In the genomic region with DNA sequence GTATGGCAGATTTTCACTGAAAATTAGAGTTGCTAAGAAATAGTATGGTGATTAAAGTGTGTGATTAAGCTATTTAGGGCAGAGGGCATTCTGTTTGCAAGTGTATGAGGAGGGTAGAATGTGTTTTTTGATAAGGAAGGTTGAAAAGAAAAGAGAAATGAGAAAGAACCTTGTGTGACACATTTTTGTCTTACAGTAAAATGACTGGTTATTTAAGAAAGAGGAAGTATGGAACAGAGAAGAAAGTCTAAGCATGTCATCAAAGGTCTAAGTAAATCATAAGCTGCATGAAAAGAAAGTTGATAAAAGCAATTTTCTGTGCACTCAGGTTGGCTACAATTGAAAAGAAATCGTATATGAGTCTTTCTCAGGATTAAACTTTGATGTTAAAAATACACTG, we compare ENCODE assay signal across 13 cellular contexts. TPM values are rescaled to one million over a fixed set of nuclear protein-coding genes. Genes with fewer than 3 reads are reported as not detected.
DNase-seq lines count a peak whose midpoint lies in the region; ATAC-seq lines count a peak whose summit lies in the region.
"Had no signal": no experiment of that assay in that cellular context is flagged by ENCODE, and none has a peak within 500 bp of the region (broad histone marks: within the 10 kb centered on the region; RNA-seq: fewer than 3 reads in every experiment).

No MANE protein-coding gene starts in this region.

- H3K4me1 Mint-ChIP-seq in T-helper 2 cell treated with Interferon-gamma antibody and Interleukin-4, amounts not matched to agents 5 μg/mL and 100 μg/mL, for 36 hours (ENCODE audit: low read depth): peaks cover 48% of the 10 kb centered on the region
- H3K4me1 Mint-ChIP-seq in activated naive CD8-positive, alpha-beta T cell treated with anti-CD3 and anti-CD28 coated beads, Interleukin-2, amount 10 ng/mL, durations not matched to agents 7 days and 5 days: peaks cover 55% of the 10 kb centered on the region

- peak overlapping the region; percentile 9 for H3K27ac Mint-ChIP-seq in T-helper 2 cell treated with Interferon-gamma antibody and Interleukin-4, amounts not matched to agents 5 μg/mL and 100 μg/mL, for 36 hours
- peak overlapping the region; percentile 65 for H3K27ac Mint-ChIP-seq in activated naive CD8-positive, alpha-beta T cell treated with anti-CD3 and anti-CD28 coated beads, Interleukin-2, amount 10 ng/mL, durations not matched to agents 7 days and 5 days

- POLR2A ChIA-PET in activated naive CD8-positive, alpha-beta T cell treated with anti-CD3 and anti-CD28 coated beads, Interleukin-2, amount 10 ng/mL, durations not matched to agents 7 days and 5 days (lab: Charles Lee): interaction anchor here (1.1 to 2.5 kb wide), 2 partner anchors 8 to 39 kb away, joined by 7 read pairs; no protein-coding TSS in a partner anchor

- peaks cover 5% of the 10 kb centered on the region for H3K9me3 Mint-ChIP-seq in T-helper 2 cell treated with Interferon-gamma antibody and Interleukin-4, amounts not matched to agents 5 μg/mL and 100 μg/mL, for 36 hours
- peaks cover 6% of the 10 kb centered on the region for H3K9me3 Mint-ChIP-seq in activated naive CD8-positive, alpha-beta T cell treated with anti-CD3 and anti-CD28 coated beads, Interleukin-2, amount 10 ng/mL, durations not matched to agents 7 days and 5 days

- H3K27me3 Mint-ChIP-seq in T-helper 2 cell treated with Interferon-gamma antibody and Interleukin-4, amounts not matched to agents 5 μg/mL and 100 μg/mL, for 36 hours (ENCODE audit: low read depth): no peaks in the 10 kb centered on the region
- H3K27me3 Mint-ChIP-seq in activated naive CD8-positive, alpha-beta T cell treated with anti-CD3 and anti-CD28 coated beads, Interleukin-2, amount 10 ng/mL, durations not matched to agents 7 days and 5 days: no peaks in the 10 kb centered on the region

- peaks cover 13% of the 10 kb centered on the region for H3K36me3 Mint-ChIP-seq in T-helper 2 cell treated with Interferon-gamma antibody and Interleukin-4, amounts not matched to agents 5 μg/mL and 100 μg/mL, for 36 hours (ENCODE audit: low read depth)
- peaks cover 50% of the 10 kb centered on the region for H3K36me3 Mint-ChIP-seq in activated naive CD8-positive, alpha-beta T cell treated with anti-CD3 and anti-CD28 coated beads, Interleukin-2, amount 10 ng/mL, durations not matched to agents 7 days and 5 days

- DNase-seq in T-helper 2 cell treated with Interferon-gamma antibody and Interleukin-4, amounts not matched to agents 5 μg/mL and 100 μg/mL, for 36 hours (ENCODE audit: low spot score): no peak
- DNase-seq in T-helper 2 cell (no peak), putamen (ENCODE audit: low spot score) (no peak)
- no peak for DNase-seq in activated naive CD8-positive, alpha-beta T cell treated with anti-CD3 and anti-CD28 coated beads, Interleukin-2, amount 10 ng/mL, durations not matched to agents 7 days and 5 days
- DNase-seq in stimulated activated naive CD4-positive, alpha-beta T cell treated with Interleukin-2 at 50 U/mL for 16 hours (lab: John Stamatoyannopoulos, UW): no peak
- DNase-seq: activated effector memory CD4-positive, alpha-beta T cell treated with anti-CD3 and anti-CD28 coated beads, Interleukin-2, amount 50 U/mL, for 16 hours; cortex of kidney; NCI-H1694 treated with DMSO at 0.1 percent for 48 hours; right cardiac atrium had no signal

- peak; percentile 82 for ATAC-seq in GM21367 (IDR thresholded peaks at IDR 0.05; ENCODE audit: unreplicated experiment)
- ATAC-seq in HG03457 (IDR thresholded peaks at IDR 0.05; ENCODE audit: unreplicated experiment): peak; percentile 50
- ATAC-seq in activated naive CD8-positive, alpha-beta T cell treated with anti-CD3 and anti-CD28 coated beads, Interleukin-2, amount 10 ng/mL, durations not matched to agents 7 days and 5 days (ENCODE audit: low read depth): no peak
- ATAC-seq in GM21381 (IDR thresholded peaks at IDR 0.05; ENCODE audit: unreplicated experiment): no peak
- ATAC-seq: A549, right cardiac atrium had no signal

- peak overlapping the region; percentile 3 for H3K4me3 Mint-ChIP-seq in T-helper 2 cell treated with Interferon-gamma antibody and Interleukin-4, amounts not matched to agents 5 μg/mL and 100 μg/mL, for 36 hours
- H3K4me3 Mint-ChIP-seq in activated naive CD8-positive, alpha-beta T cell treated with anti-CD3 and anti-CD28 coated beads, Interleukin-2, amount 10 ng/mL, durations not matched to agents 7 days and 5 days: peak overlapping the region; percentile 60

RNA-seq across cellular contexts. Expression of gene RSAD2, which starts 5.2 kb away (rescaled TPM):
- 100 to 1,000 TPM; 104 to 105 TPM for total RNA-seq in activated naive CD8-positive, alpha-beta T cell treated with anti-CD3 and anti-CD28 coated beads, Interleukin-2, amount 10 ng/mL, durations not matched to agents 7 days and 5 days

RNA-seq across cellular contexts. Expression of gene CMPK2, which starts 6.7 kb away (rescaled TPM):
- 100 to 1,000 TPM; 102 to 106 TPM for total RNA-seq in activated naive CD8-positive, alpha-beta T cell treated with anti-CD3 and anti-CD28 coated beads, Interleukin-2, amount 10 ng/mL, durations not matched to agents 7 days and 5 days

RNA-seq across cellular contexts. Expression of gene RNF144A, which starts 44.8 kb away (rescaled TPM):
- total RNA-seq in activated naive CD8-positive, alpha-beta T cell treated with anti-CD3 and anti-CD28 coated beads, Interleukin-2, amount 10 ng/mL, durations not matched to agents 7 days and 5 days: 10 to 100 TPM; 78.7 to 91.1 TPM

Comparison
In these comparisons a context has a peak if more than half of its experiments do, and no peak if none do; other contexts are left out.
1. ATAC-seq: peak in GM21367 (single experiment) and HG03457 (single experiment); none in activated naive CD8-positive, alpha-beta T cell treated with anti-CD3 and anti-CD28 coated beads, Interleukin-2, amount 10 ng/mL, durations not matched to agents 7 days and 5 days (single experiment) and GM21381 (single experiment).